ENCODE assay signal across 3 cellular contexts in genomic region chr1:193110246-193110645, GRCh38.
TF ChIP-seq lines count a peak whose summit lies in the region.

No MANE protein-coding gene starts in this region.

TF ChIP-seq in SK-N-SH, 30 proteins besides CTCF, POLR2A, EP300 and RAD21:
- TF ChIP-seq RCOR1 (IDR thresholded peaks at IDR 0.05; ENCODE audit: low read length) (no peak), NFIC (IDR thresholded peaks at IDR 0.05; ENCODE audit: borderline replicate concordance) (no peak), JUND (IDR thresholded peaks at IDR 0.05) (no peak)

TF ChIP-seq in SK-N-SH treated with all-trans-retinoic acid at 6 μM for 48 hours, 23 proteins besides CTCF, POLR2A, EP300 and RAD21:
- TF ChIP-seq ZNF565 (CRISPR knock-in tag; conservative IDR thresholded peaks at IDR 0.05; ENCODE audit: low read depth): no peak
- no peak for TF ChIP-seq CREB5 (CRISPR knock-in tag; IDR thresholded peaks at IDR 0.05; ENCODE audit: low read depth)
- no peak for TF ChIP-seq SNAI2 (CRISPR knock-in tag; IDR thresholded peaks at IDR 0.05)
- no peak for TF ChIP-seq OSR1 (CRISPR knock-in tag; IDR thresholded peaks at IDR 0.05)
- TF ChIP-seq ESRRG (CRISPR knock-in tag; IDR thresholded peaks at IDR 0.05): no peak
- no peak for TF ChIP-seq BACH2 (CRISPR knock-in tag; IDR thresholded peaks at IDR 0.05; ENCODE audit: borderline replicate concordance)
- no peak for TF ChIP-seq RARB (CRISPR knock-in tag; IDR thresholded peaks at IDR 0.05)
- no peak for TF ChIP-seq TOX (CRISPR knock-in tag; IDR thresholded peaks at IDR 0.05; ENCODE audit: borderline replicate concordance)
- no peak for TF ChIP-seq CSRNP3 (CRISPR knock-in tag; IDR thresholded peaks at IDR 0.05)
- no peak for TF ChIP-seq ZFP30 (CRISPR knock-in tag; IDR thresholded peaks at IDR 0.05)
- no peak for TF ChIP-seq TCF4 (CRISPR knock-in tag; IDR thresholded peaks at IDR 0.05; ENCODE audit: borderline replicate concordance)
- TF ChIP-seq PATZ1 (CRISPR knock-in tag; IDR thresholded peaks at IDR 0.05; ENCODE audit: borderline replicate concordance): no peak
- TF ChIP-seq ZNF70 (CRISPR knock-in tag; IDR thresholded peaks at IDR 0.05): no peak
TF ChIP-seq in SK-N-SH treated with all-trans-retinoic acid at 6 μM for 48 hours: peak in this region for 0.

TF ChIP-seq in GM12878, 131 proteins besides CTCF, POLR2A, EP300 and RAD21:
- TF ChIP-seq E4F1 (IDR thresholded peaks at IDR 0.05; ENCODE audit: borderline replicate concordance, partially characterized antibody) (no peak), POU2F2 (IDR thresholded peaks at IDR 0.05; ENCODE audit: borderline replicate concordance, low read depth, low read length) (no peak), TCF12 (IDR thresholded peaks at IDR 0.05; ENCODE audit: low read depth, low read length) (no peak), SMARCA5 (IDR thresholded peaks at IDR 0.05) (no peak), YBX1 (IDR thresholded peaks at IDR 0.05) (no peak), RCOR1 (conservative IDR thresholded peaks at IDR 0.05; ENCODE audit: low read depth, low read length) (no peak), CBX3 (IDR thresholded peaks at IDR 0.05; ENCODE audit: borderline replicate concordance, low read depth) (no peak), ZSCAN29 (IDR thresholded peaks at IDR 0.05) (no peak), KAT2A (conservative IDR thresholded peaks at IDR 0.05; ENCODE audit: control insufficient read depth, low read depth, low read length) (no peak), IRF3 (IDR thresholded peaks at IDR 0.05) (no peak), IKZF2 (IDR thresholded peaks at IDR 0.05) (no peak), SP1 (IDR thresholded peaks at IDR 0.05; ENCODE audit: low read depth, low read length) (no peak)
